Comparison of ENCODE assay signal across 12 cellular contexts in genomic region chrX:24245201-24245600, GRCh38.
DNase-seq lines count a peak whose midpoint lies in the region; ATAC-seq, FAIRE-seq and TF ChIP-seq lines count a peak whose summit lies in the region.
"Had no signal": no experiment of that assay in that cellular context is flagged by ENCODE, and none has a peak within 500 bp of the region (broad histone marks: within the 10 kb centered on the region; RNA-seq: fewer than 3 reads in every experiment).

No MANE protein-coding gene starts in this region.

- H2AK5ac ChIP-seq in H9 (ENCODE audit: insufficient read length, low read length): no peak overlapping the region

- H3K27me3 ChIP-seq in H9 (ENCODE audit: insufficient read depth, low read length) (no peaks in the 10 kb centered on the region), tibial nerve (peaks cover 0 to 9% of the 10 kb centered on the region in 2 donors)

- ATAC-seq in HG03025 (IDR thresholded peaks at IDR 0.05; ENCODE audit: low FRiP score, unreplicated experiment): no peak

- FAIRE-seq in HTR-8/SVneo (lab: Jason Lieb, UNC): peak; percentile 92

- no peak overlapping the region for H3K9ac ChIP-seq in H9 (ENCODE audit: extremely low read depth, insufficient read length, low read length)

- no peak overlapping the region for H2BK15ac ChIP-seq in H9 (ENCODE audit: low read depth, low read length)

- no peak overlapping the region for H2BK20ac ChIP-seq in H9 (ENCODE audit: low read depth, low read length, poor library complexity, severe bottlenecking)

- no peak overlapping the region for H3K27ac ChIP-seq in H9 (ENCODE audit: insufficient read length, low read depth, low read length)
- no peak overlapping the region for H3K27ac ChIP-seq in tibial nerve

- H3K27ac Mint-ChIP-seq in H9: no peak overlapping the region
- H3K27ac Mint-ChIP-seq: CD4-positive, alpha-beta memory T cell had no signal

- H4K8ac ChIP-seq in H9 (replicated peaks; ENCODE audit: insufficient read length, low read depth, low read length): no peak overlapping the region

- no peaks in the 10 kb centered on the region for H4K20me1 ChIP-seq in H9 (ENCODE audit: control insufficient read depth, insufficient read depth, insufficient read length)

- H3K4me3 ChIP-seq in AG09309 (ENCODE audit: control insufficient read depth, low read depth, low read length) (no peak overlapping the region), tibial nerve (no peak overlapping the region)

- no peak overlapping the region for H3K4ac ChIP-seq in H9 (ENCODE audit: low read depth, low read length)

- H3K4me3 Mint-ChIP-seq in H9: no peak overlapping the region
- H3K4me3 Mint-ChIP-seq: CD4-positive, alpha-beta memory T cell had no signal

- no peaks in the 10 kb centered on the region for H3K9me3 Mint-ChIP-seq in H9
- H3K9me3 Mint-ChIP-seq: CD4-positive, alpha-beta memory T cell had no signal

- no peaks in the 10 kb centered on the region for H3K4me1 ChIP-seq in H9 (ENCODE audit: insufficient read depth, low read length)
- H3K4me1 ChIP-seq in tibial nerve: peaks cover 0 to 3% (median 0%) of the 10 kb centered on the region in 4 donors

- H2BK12ac ChIP-seq in H9 (ENCODE audit: insufficient read length, low read depth, low read length): no peak overlapping the region

- no peak overlapping the region for H3T11ph ChIP-seq in H9 (ENCODE audit: low read length)

- H3K4me2 ChIP-seq in H9 (ENCODE audit: insufficient read depth, insufficient read length, low read length): no peak overlapping the region

- H3K79me2 ChIP-seq in H9 (ENCODE audit: insufficient read depth, low read length): no peaks in the 10 kb centered on the region

- no peak overlapping the region for H2AFZ ChIP-seq in H9 (ENCODE audit: low read length)

- peaks cover 24 to 25% of the 10 kb centered on the region in 2 experiments for H3K4me1 Mint-ChIP-seq in H9
- H3K4me1 Mint-ChIP-seq: CD4-positive, alpha-beta memory T cell had no signal

- H3K36me3 ChIP-seq in tibial nerve: no peaks in the 10 kb centered on the region

- no peak overlapping the region for H3K23ac ChIP-seq in H9 (ENCODE audit: insufficient read length, low read depth, low read length)

- TF ChIP-seq CTCF in AG09309 (IDR thresholded peaks at IDR 0.05; ENCODE audit: control insufficient read depth, insufficient read depth, low read depth, low read length, missing control alignments) (no peak), H9 (conservative IDR thresholded peaks at IDR 0.05) (no peak), tibial nerve (IDR thresholded peaks at IDR 0.05) (no peak)

- H3K14ac ChIP-seq in H9 (ENCODE audit: insufficient read depth, low read length): no peak overlapping the region

- TF ChIP-seq POLR2A in tibial nerve (IDR thresholded peaks at IDR 0.05): no peak

- DNase-seq in AG09309 (ENCODE audit: low read depth) (peak; percentile 57), HTR-8/SVneo (ENCODE audit: insufficient read length, low spot score) (peak; percentile 76), astrocyte of the hippocampus (ENCODE audit: low read depth, low spot score) (peak; percentile 66), iPS-NIHi11 (ENCODE audit: low spot score) (peak; percentile 27), H9 (no peak), tibial nerve (ENCODE audit: low spot score in 2 of 2) (no peak)
- DNase-seq in activated CD8-positive, alpha-beta memory T cell treated with anti-CD3 and anti-CD28 coated beads for 24 hours: no peak
- DNase-seq: activated T-cell treated with anti-CD3 and anti-CD28 coated beads, Interleukin-2, amount 50 U/mL, for 48 hours; CD4-positive, alpha-beta memory T cell; hippocampal formation; NCI-H2029 had no signal

- no peaks in the 10 kb centered on the region for H3K23me2 ChIP-seq in H9 (ENCODE audit: insufficient read length, low read depth, low read length, poor library complexity, severe bottlenecking)

- no peak for TF ChIP-seq EP300 in tibial nerve (IDR thresholded peaks at IDR 0.05)

- no peak overlapping the region for H4K5ac ChIP-seq in H9 (ENCODE audit: insufficient read length, low read depth, low read length)

- H3K18ac ChIP-seq in H9 (ENCODE audit: insufficient read length, low read depth, low read length): no peak overlapping the region

- H4K91ac ChIP-seq in H9 (ENCODE audit: insufficient read length, low read depth, low read length): no peak overlapping the region

- no peaks in the 10 kb centered on the region for H3K36me3 Mint-ChIP-seq in H9 (ENCODE audit: insufficient read depth in 1 of 3, low read depth in 3 of 3)
- H3K36me3 Mint-ChIP-seq: CD4-positive, alpha-beta memory T cell had no signal

- no peak overlapping the region for H3K56ac ChIP-seq in H9 (ENCODE audit: insufficient read length, low read depth, low read length)

- no CpG with 5 or more reads among the region's 6 CpGs for whole genome bisulfite sequencing in H9 (ENCODE audit: extremely low coverage, insufficient read length, low lambda C conversion rate)
- 64 to 68% methylated on average over 6 of the region's 6 CpGs for WGBS in tibial nerve, 2 donors

- no peaks in the 10 kb centered on the region for H3K27me3 Mint-ChIP-seq in H9 (ENCODE audit: low read depth)
- H3K27me3 Mint-ChIP-seq: CD4-positive, alpha-beta memory T cell had no signal

- H3K9me3 ChIP-seq in H9 (ENCODE audit: control insufficient read depth, low read depth, low read length) (no peaks in the 10 kb centered on the region), tibial nerve (no peaks in the 10 kb centered on the region)

- H2BK5ac ChIP-seq in H9 (ENCODE audit: insufficient read length, low read length): no peak overlapping the region

- H3K79me1 ChIP-seq in H9 (ENCODE audit: insufficient read depth, low read depth, low read length, poor library complexity, severe bottlenecking): no peaks in the 10 kb centered on the region

- no peak overlapping the region for H2BK120ac ChIP-seq in H9 (ENCODE audit: low read depth, low read length, poor library complexity, severe bottlenecking)

Comparison
In these comparisons a context has a peak if more than half of its experiments do, and no peak if none do; other contexts are left out.
1. DNase-seq: peak in AG09309 (single experiment), HTR-8/SVneo (single experiment), astrocyte of the hippocampus (single experiment) and iPS-NIHi11 (single experiment); none in H9 (single experiment), activated CD8-positive, alpha-beta memory T cell treated with anti-CD3 and anti-CD28 coated beads for 24 hours (single experiment) and tibial nerve (0 of 2).